ENCODE assay signal across 8 cellular contexts in the genomic region with DNA sequence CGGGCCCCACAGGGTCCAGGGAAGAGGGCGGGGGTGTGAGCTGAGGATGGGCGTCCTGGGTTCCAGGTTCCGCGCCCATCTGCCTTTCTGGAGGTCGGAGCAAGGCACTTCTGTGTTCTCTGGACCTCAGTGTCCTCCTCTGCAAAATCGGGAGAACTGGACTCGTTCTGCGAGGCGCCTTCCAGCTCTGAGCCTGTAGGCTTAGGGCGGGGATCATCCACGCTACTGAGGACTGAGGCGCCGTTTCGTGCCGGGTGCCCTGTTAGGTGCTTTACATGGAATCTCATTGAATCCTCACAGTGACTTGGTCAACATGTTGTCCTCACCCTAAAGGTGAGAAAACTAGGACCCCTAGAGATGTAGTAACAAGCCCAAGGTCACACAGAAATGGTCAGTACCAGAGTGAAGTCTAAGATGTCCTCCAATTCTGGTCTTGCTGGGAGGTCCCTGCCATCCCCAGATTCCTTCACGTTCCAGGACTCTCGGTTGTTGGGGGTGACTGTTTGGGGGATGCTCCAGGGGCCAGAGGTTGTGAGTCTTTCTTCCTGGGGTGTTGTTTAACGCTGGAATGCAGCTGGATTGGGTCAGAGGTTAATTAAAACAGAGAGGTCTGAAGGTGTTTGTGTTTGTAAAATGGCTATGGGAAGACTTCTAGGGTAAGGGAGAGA. TPM values are rescaled to one million over a fixed set of nuclear protein-coding genes. Genes with fewer than 3 reads are reported as not detected.
DNase-seq lines count a peak whose midpoint lies in the region; ATAC-seq and TF ChIP-seq lines count a peak whose summit lies in the region.

No MANE protein-coding gene starts in this region.

- no peaks in the 10 kb centered on the region for H3K36me3 Mint-ChIP-seq in activated T-helper 17 cell treated with anti-CD3 and anti-CD28 coated beads, Interleukin-2, amount 50 U/mL, for 72 hours (ENCODE audit: low read depth)

- H3K4me1 Mint-ChIP-seq in activated T-helper 17 cell treated with anti-CD3 and anti-CD28 coated beads, Interleukin-2, amount 50 U/mL, for 72 hours, result no peaks in the 10 kb centered on the region

- DNase-seq in AG09309 (ENCODE audit: low read depth) (no peak), HCEC 1CT (peak; percentile 26), hypothalamus (lab: John Stamatoyannopoulos, UW) (peak in 26 of 51 donors; percentile 1 to 61 (median 22)), retinal pigment epithelial cell (ENCODE audit: low read depth) (no peak), DMS79 (lab: John Stamatoyannopoulos, UW) (no peak), NCI-H1436 treated with DMSO at 0.1 percent for 48 hours (lab: John Stamatoyannopoulos, UW) (no peak)

- H3K4me3 ChIP-seq in AG09309 (ENCODE audit: control insufficient read depth, low read depth, low read length), result peak overlapping the region; percentile 36
- peak overlapping the region; percentile 80 for H3K4me3 ChIP-seq in retinal pigment epithelial cell (ENCODE audit: low read length)

- no peak for ATAC-seq in activated T-helper 17 cell treated with anti-CD3 and anti-CD28 coated beads, Interleukin-2, amount 50 U/mL, for 72 hours (replicated peaks)
- ATAC-seq in GM21717 (IDR thresholded peaks at IDR 0.05; ENCODE audit: unreplicated experiment), result no peak

- TF ChIP-seq CTCF in AG09309 (IDR thresholded peaks at IDR 0.05; ENCODE audit: control insufficient read depth, insufficient read depth, low read depth, low read length, missing control alignments), result no peak
- TF ChIP-seq CTCF in retinal pigment epithelial cell (conservative IDR thresholded peaks at IDR 0.05; ENCODE audit: low read depth, low read length), result no peak

- no peaks in the 10 kb centered on the region for H3K9me3 Mint-ChIP-seq in activated T-helper 17 cell treated with anti-CD3 and anti-CD28 coated beads, Interleukin-2, amount 50 U/mL, for 72 hours

- H3K4me3 Mint-ChIP-seq in activated T-helper 17 cell treated with anti-CD3 and anti-CD28 coated beads, Interleukin-2, amount 50 U/mL, for 72 hours, result peak overlapping the region; percentile 28

- no peak overlapping the region for H3K27ac Mint-ChIP-seq in activated T-helper 17 cell treated with anti-CD3 and anti-CD28 coated beads, Interleukin-2, amount 50 U/mL, for 72 hours

- H3K27me3 Mint-ChIP-seq in activated T-helper 17 cell treated with anti-CD3 and anti-CD28 coated beads, Interleukin-2, amount 50 U/mL, for 72 hours, result peaks cover 46% of the 10 kb centered on the region

RNA-seq across cellular contexts. Expression of gene PRKAA2, which starts 0.7 kb away (rescaled TPM):
- total RNA-seq in activated T-helper 17 cell treated with anti-CD3 and anti-CD28 coated beads, Interleukin-2, amount 50 U/mL, for 72 hours, result under 1 TPM in 1 of 2 donors, not detected in 1; 0.19 TPM

Comparison
In these comparisons a context has a peak if more than half of its experiments do, and no peak if none do; other contexts are left out.
1. DNase-seq: peak in HCEC 1CT (single experiment) and hypothalamus (26 of 51); none in AG09309 (single experiment), retinal pigment epithelial cell (single experiment), DMS79 (single experiment) and NCI-H1436 treated with DMSO at 0.1 percent for 48 hours (single experiment).